Comparison of ENCODE assay signal across 29 cellular contexts in the genomic region with DNA sequence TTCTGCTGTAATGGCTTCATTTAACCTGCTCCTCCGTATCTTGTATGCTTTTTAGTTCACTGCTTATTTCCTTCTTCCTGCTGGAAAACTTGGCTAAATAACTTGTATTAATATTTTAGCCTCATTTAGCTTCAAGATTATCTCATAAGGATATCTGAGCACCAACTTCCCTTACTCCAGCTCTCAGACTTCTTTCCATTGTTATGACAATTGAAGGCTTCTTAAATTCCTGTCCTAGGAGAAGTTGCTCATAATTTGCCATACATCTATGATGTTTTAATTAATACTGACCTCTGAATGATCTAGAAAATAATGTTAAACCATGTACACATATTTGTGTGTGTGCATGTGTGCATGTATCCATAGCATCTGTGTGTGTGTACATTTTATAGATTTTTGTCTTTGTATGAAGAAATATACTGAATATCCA.
"Had no signal": no experiment of that assay in that cellular context is flagged by ENCODE, and none has a peak within 500 bp of the region (broad histone marks: within the 10 kb centered on the region; RNA-seq: fewer than 3 reads in every experiment).

No MANE protein-coding gene starts in this region.

- H3K27ac Mint-ChIP-seq: activated CD4-positive, alpha-beta memory T cell treated with anti-CD3 and anti-CD28 coated beads, Interleukin-2, amount 10 ng/mL, durations not matched to agents 7 days and 5 days; activated CD4-positive, alpha-beta T cell treated with anti-CD3 and anti-CD28 coated beads, Interleukin-2, amount 10 ng/mL, durations not matched to agents 7 days and 5 days; activated naive CD4-positive, alpha-beta T cell treated with anti-CD3 and anti-CD28 coated beads, Interleukin-2, amount 50 U/mL, for 24 hours; activated naive CD8-positive, alpha-beta T cell treated with anti-CD3 and anti-CD28 coated beads, Interleukin-2, amount 50 U/mL, for 24 hours; activated T-cell treated with anti-CD3 and anti-CD28 coated beads, Interleukin-2, amount 50 U/mL, for 24 hours; natural killer cell; neural progenitor cell; WTC11 had no signal

- H3K4me1 Mint-ChIP-seq: activated CD4-positive, alpha-beta memory T cell treated with anti-CD3 and anti-CD28 coated beads, Interleukin-2, amount 10 ng/mL, durations not matched to agents 7 days and 5 days; activated CD4-positive, alpha-beta T cell treated with anti-CD3 and anti-CD28 coated beads, Interleukin-2, amount 10 ng/mL, durations not matched to agents 7 days and 5 days; activated naive CD4-positive, alpha-beta T cell treated with anti-CD3 and anti-CD28 coated beads, Interleukin-2, amount 50 U/mL, for 24 hours; activated naive CD8-positive, alpha-beta T cell treated with anti-CD3 and anti-CD28 coated beads, Interleukin-2, amount 50 U/mL, for 24 hours; natural killer cell; neural progenitor cell; WTC11 had no signal

- H3K4me3 ChIP-seq: heart right ventricle, left lung, lung, neural progenitor cell, psoas muscle, right atrium auricular region, suprapubic skin, tibial artery, upper lobe of right lung had no signal

- H3K4me1 ChIP-seq: foreskin keratinocyte, left lung, neural progenitor cell, parathyroid adenoma, psoas muscle, right atrium auricular region, suprapubic skin, tibial artery, upper lobe of right lung had no signal

- H3K27ac ChIP-seq: foreskin keratinocyte, heart right ventricle, left lung, neural progenitor cell, parathyroid adenoma, psoas muscle, right atrium auricular region, suprapubic skin, tibial artery, upper lobe of right lung had no signal

- H3K27me3 Mint-ChIP-seq: activated CD4-positive, alpha-beta memory T cell treated with anti-CD3 and anti-CD28 coated beads, Interleukin-2, amount 10 ng/mL, durations not matched to agents 7 days and 5 days; activated CD4-positive, alpha-beta T cell treated with anti-CD3 and anti-CD28 coated beads, Interleukin-2, amount 10 ng/mL, durations not matched to agents 7 days and 5 days had no signal

- DNase-seq: activated CD4-positive, alpha-beta memory T cell treated with anti-CD3 and anti-CD28 coated beads, Interleukin-2, amount 10 ng/mL, durations not matched to agents 7 days and 5 days; activated CD4-positive, alpha-beta T cell treated with anti-CD3 and anti-CD28 coated beads for 1 hour; activated CD4-positive, alpha-beta T cell treated with anti-CD3 and anti-CD28 coated beads, Interleukin-2, amount 10 ng/mL, durations not matched to agents 7 days and 5 days; activated CD8-positive, alpha-beta memory T cell treated with anti-CD3 and anti-CD28 coated beads, Interleukin-2, amount 50 U/mL, for 48 hours; activated gamma-delta T cell treated with Interleukin-2 at 50 U/mL for 16 hours; activated naive CD8-positive, alpha-beta T cell treated with anti-CD3 and anti-CD28 coated beads, Interleukin-2, amount 50 U/mL, for 24 hours; activated T-cell treated with anti-CD3 and anti-CD28 coated beads, Interleukin-2, amount 50 U/mL, for 24 hours; amygdala; central memory CD4-positive, alpha-beta T cell; foreskin keratinocyte; heart right ventricle; kidney glomerular epithelial cell; left lung; mesendoderm; natural killer cell; occipital lobe; psoas muscle; stimulated activated CD4-positive, alpha-beta T cell treated with anti-CD3 and anti-CD28 coated beads, Interleukin-15, amount 100 ng/mL, for 24 hours; stimulated activated naive CD4-positive, alpha-beta T cell; tibial artery; upper lobe of right lung had no signal

- H3K36me3 ChIP-seq: heart right ventricle, left lung, neural progenitor cell, right atrium auricular region, suprapubic skin, tibial artery, upper lobe of right lung had no signal

- ATAC-seq: activated naive CD8-positive, alpha-beta T cell treated with anti-CD3 and anti-CD28 coated beads, Interleukin-2, amount 50 U/mL, for 24 hours; foreskin keratinocyte; left lung; natural killer cell; psoas muscle; upper lobe of right lung; WTC11 had no signal

- H3K79me2 ChIP-seq: parathyroid adenoma had no signal

- H3K4me3 Mint-ChIP-seq: activated CD4-positive, alpha-beta memory T cell treated with anti-CD3 and anti-CD28 coated beads, Interleukin-2, amount 10 ng/mL, durations not matched to agents 7 days and 5 days; activated CD4-positive, alpha-beta T cell treated with anti-CD3 and anti-CD28 coated beads, Interleukin-2, amount 10 ng/mL, durations not matched to agents 7 days and 5 days; activated naive CD4-positive, alpha-beta T cell treated with anti-CD3 and anti-CD28 coated beads, Interleukin-2, amount 50 U/mL, for 24 hours; activated naive CD8-positive, alpha-beta T cell treated with anti-CD3 and anti-CD28 coated beads, Interleukin-2, amount 50 U/mL, for 24 hours; activated T-cell treated with anti-CD3 and anti-CD28 coated beads, Interleukin-2, amount 50 U/mL, for 24 hours; natural killer cell; neural progenitor cell; WTC11 had no signal

- H3K27me3 ChIP-seq: foreskin keratinocyte, neural progenitor cell, right atrium auricular region had no signal

- FAIRE-seq: endothelial cell of umbilical vein had no signal

- H3K4me2 ChIP-seq: neural progenitor cell had no signal

- H2AFZ ChIP-seq: neural progenitor cell, parathyroid adenoma had no signal
